ENCODE assay signal across 9 cellular contexts in genomic region chr3:157104928-157105652, GRCh38. TPM values are rescaled to one million over a fixed set of nuclear protein-coding genes. Genes with fewer than 3 reads are reported as not detected.
A peak's percentile ranks its signal among the peaks of the same experiment; 100 is the strongest.
DNase-seq lines count a peak whose midpoint lies in the region; ATAC-seq and TF ChIP-seq lines count a peak whose summit lies in the region.
"Had no signal": no experiment of that assay in that cellular context is flagged by ENCODE, and none has a peak within 500 bp of the region (broad histone marks: within the 10 kb centered on the region; RNA-seq: fewer than 3 reads in every experiment).

No MANE protein-coding gene starts in this region.

- H3K27me3 Mint-ChIP-seq in endodermal cell (ENCODE audit: insufficient read depth), result no peaks in the 10 kb centered on the region

- no peaks in the 10 kb centered on the region for H3K36me3 Mint-ChIP-seq in endodermal cell (ENCODE audit: low read depth)

- H3K9ac ChIP-seq in endodermal cell (ENCODE audit: extremely low read depth, low read length, poor library complexity, severe bottlenecking), result no peak overlapping the region

- H3K4me3 Mint-ChIP-seq in endodermal cell, result no peak overlapping the region

- no peaks in the 10 kb centered on the region for H3K36me3 ChIP-seq in endodermal cell (ENCODE audit: control insufficient read depth, insufficient read depth, low read length)

- ATAC-seq in GM18502 (IDR thresholded peaks at IDR 0.05; ENCODE audit: poor library complexity, unreplicated experiment) (peak; percentile 60), GM21447 (IDR thresholded peaks at IDR 0.05; ENCODE audit: unreplicated experiment) (peak; percentile 59), HG03575 (IDR thresholded peaks at IDR 0.05; ENCODE audit: extremely low read depth, insufficient number of reproducible peaks, low FRiP score, unreplicated experiment) (peak; percentile 54), HG03457 (IDR thresholded peaks at IDR 0.05; ENCODE audit: unreplicated experiment) (no peak)

- TF ChIP-seq CTCF in endodermal cell (conservative IDR thresholded peaks at IDR 0.05) (no peak), coronary artery (IDR thresholded peaks at IDR 0.05) (no peak)

- H3K4me1 ChIP-seq in endodermal cell (ENCODE audit: control insufficient read depth, insufficient read depth, low read length), result peaks cover 26% of the 10 kb centered on the region

- peaks cover 62% of the 10 kb centered on the region for H3K4me1 Mint-ChIP-seq in endodermal cell

- H3K27ac Mint-ChIP-seq in endodermal cell, result peak overlapping the region; percentile 77

- DNase-seq in endodermal cell (peak; percentile 92), coronary artery (ENCODE audit: low spot score) (no peak), putamen (ENCODE audit: low spot score) (no peak)
- DNase-seq in activated T-cell treated with anti-CD3 and anti-CD28 coated beads, Interleukin-2, amount 50 U/mL, for 48 hours, result no peak

- H3K9me3 Mint-ChIP-seq in endodermal cell, result no peaks in the 10 kb centered on the region

- 39 to 48% methylated on average over 6 to 7 of the region's 7 CpGs for whole genome bisulfite sequencing in endodermal cell (ENCODE audit: insufficient coverage in 1 of 2, insufficient read length in 1 of 2), 2 experiments

- no peaks in the 10 kb centered on the region for H3K27me3 ChIP-seq in endodermal cell (ENCODE audit: control insufficient read depth, insufficient read depth, low read length, poor library complexity, severe bottlenecking)

- H3K4me3 ChIP-seq in endodermal cell (ENCODE audit: low read length) (no peak overlapping the region), coronary artery (no peak overlapping the region)

- no peaks in the 10 kb centered on the region for H3K9me3 ChIP-seq in endodermal cell (ENCODE audit: control insufficient read depth, low read length)

- H3K27ac ChIP-seq in endodermal cell (ENCODE audit: low read depth, low read length) (no peak overlapping the region), coronary artery (no peak overlapping the region)
- H3K27ac ChIP-seq: HL-60 had no signal

RNA-seq across cellular contexts. Expression of gene CCNL1, which starts 54.9 kb away (rescaled TPM):
- 100 to 1,000 TPM in 1 of 2 donors, 10 to 100 TPM in 1; 97.4 to 128 TPM for total RNA-seq in endodermal cell
- polyA plus RNA-seq in endodermal cell (2013, experiment 1 of 2), result 100 TPM
- 80.9 TPM for polyA plus RNA-seq in endodermal cell (2013, experiment 2 of 2)
